ENCODE assay signal across 20 cellular contexts in the genomic region with DNA sequence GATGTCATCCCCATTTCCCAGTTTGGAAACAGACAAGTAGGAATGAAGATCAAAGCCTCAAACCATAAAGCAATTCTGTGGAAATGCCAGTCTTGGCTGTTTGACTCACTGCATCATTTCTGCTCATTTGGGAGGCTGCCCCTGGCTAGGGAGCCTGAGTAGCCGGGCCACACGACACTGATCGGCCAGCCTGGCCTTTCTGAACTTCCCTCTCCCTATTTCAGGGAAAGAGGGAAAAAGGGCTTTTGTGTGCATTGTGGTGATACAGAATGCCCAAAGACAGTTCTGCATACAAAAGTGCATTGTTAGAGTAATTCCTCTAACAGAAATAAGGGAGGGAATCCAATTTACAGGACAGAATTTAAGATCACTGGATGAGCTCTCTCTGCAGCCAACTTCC. TPM values are rescaled to one million over a fixed set of nuclear protein-coding genes. Genes with fewer than 3 reads are reported as not detected.
"Had no signal": no experiment of that assay in that cellular context is flagged by ENCODE, and none has a peak within 500 bp of the region (broad histone marks: within the 10 kb centered on the region; RNA-seq: fewer than 3 reads in every experiment).

No MANE protein-coding gene starts in this region.

- H3K27me3 ChIP-seq: testis, upper lobe of right lung had no signal

- H3K4me1 ChIP-seq: left lung, testis, upper lobe of right lung had no signal

- H3K27ac ChIP-seq: left lung, SK-N-MC, spleen, testis, upper lobe of right lung had no signal

- H3K9me3 ChIP-seq: left lung, spleen, testis, upper lobe of right lung had no signal

- ATAC-seq: activated T-cell treated with anti-CD3 and anti-CD28 coated beads, Interleukin-2, amount 50 U/mL, for 72 hours; left lung; right cardiac atrium; stimulated activated naive B cell treated with anti-CD40 and anti-IgM and Interleukin-4, amounts not matched to agents 10 μg/mL and 1 μg/mL and 100 μg/mL, for 72 hours; T-cell; upper lobe of right lung had no signal

- FAIRE-seq: islet of Langerhans had no signal

- H3K36me3 ChIP-seq: left lung, spleen, upper lobe of right lung had no signal

- H3K4me3 ChIP-seq: left lung, SK-N-MC, spleen, testis, upper lobe of right lung had no signal

- DNase-seq: activated CD4-positive, alpha-beta memory T cell treated with anti-CD3 and anti-CD28 coated beads for 36 hours; activated naive CD4-positive, alpha-beta T cell; activated T-cell treated with anti-CD3 and anti-CD28 coated beads, Interleukin-2, amount 50 U/mL, for 72 hours; central memory CD4-positive, alpha-beta T cell; cortex of kidney; effector memory CD4-positive, alpha-beta T cell; left lung; mesendoderm; spleen; stimulated activated CD4-positive, alpha-beta T cell treated with anti-CD3 and anti-CD28 coated beads, Interleukin-1b, Interleukin-23, amount 100 ng/mL, for 48 hours; stimulated activated naive B cell treated with anti-CD40 and anti-IgM and Interleukin-4, amounts not matched to agents 10 μg/mL and 1 μg/mL and 100 μg/mL, for 72 hours; T-cell; T1000; testis; upper lobe of right lung had no signal

RNA-seq across cellular contexts. Expression of gene OPALIN, which starts 41.7 kb away (rescaled TPM):
- total RNA-seq: activated CD4-positive, alpha-beta memory T cell treated with anti-CD3 and anti-CD28 coated beads for 36 hours; activated T-cell treated with anti-CD3 and anti-CD28 coated beads, Interleukin-2, amount 50 U/mL, for 72 hours; left lung; myocyte; posterior vena cava; right cardiac atrium; spleen; T-cell; testis; upper lobe of right lung had no signal
- polyA plus RNA-seq: right cardiac atrium, spleen had no signal
